Comparison of ENCODE assay signal across 33 cellular contexts in the genomic region with DNA sequence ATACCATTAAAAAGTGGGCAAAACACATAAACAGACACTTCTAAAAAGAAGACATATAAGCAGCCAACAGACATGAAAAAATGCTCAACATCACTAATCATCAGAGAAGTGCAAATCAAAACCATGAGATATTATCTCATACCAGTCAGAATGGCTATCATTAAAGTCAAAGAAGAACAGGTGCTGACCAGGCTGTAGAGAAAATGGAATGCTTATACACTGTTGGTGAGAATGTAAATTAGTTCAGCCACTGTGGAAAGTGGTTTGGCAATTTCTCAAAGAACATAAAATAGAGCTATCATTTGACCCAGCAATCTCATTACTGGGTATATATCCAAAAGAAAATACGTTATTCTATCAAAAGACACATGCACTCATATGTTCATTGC. TPM values are rescaled to one million over a fixed set of nuclear protein-coding genes. Genes with fewer than 3 reads are reported as not detected.
"Had no signal": no experiment of that assay in that cellular context is flagged by ENCODE, and none has a peak within 500 bp of the region (broad histone marks: within the 10 kb centered on the region; RNA-seq: fewer than 3 reads in every experiment).

No MANE protein-coding gene starts in this region.

- H3K9ac ChIP-seq: neural progenitor cell, parathyroid adenoma had no signal

- DNase-seq: natural killer cell; occipital lobe; ovary; posterior cingulate gyrus; psoas muscle; right cardiac atrium; right lobe of liver; sigmoid colon; spleen; stimulated activated CD4-positive, alpha-beta T cell treated with anti-CD3 and anti-CD28 coated beads, Interleukin-12 subunit alpha, Interleukin-12 subunit beta, amount 100 ng/mL, for 4 hours; stimulated activated CD4-positive, alpha-beta T cell treated with anti-CD3 and anti-CD28 coated beads, Interleukin-1b, Interleukin-23, amount 100 ng/mL, for 48 hours; stimulated activated CD4-positive, alpha-beta T cell treated with anti-CD3 and anti-CD28 coated beads, Interleukin-4, amount 100 ng/mL, for 1 hour; stimulated activated CD4-positive, alpha-beta T cell treated with anti-CD3 and anti-CD28 coated beads, Interleukin-4, amount 100 ng/mL, for 4 hours; stimulated activated CD8-positive, alpha-beta memory T cell treated with anti-CD3 and anti-CD28 coated beads, Interleukin-4, amount 100 ng/mL, for 48 hours; stimulated activated naive CD4-positive, alpha-beta T cell; stimulated activated naive CD8-positive, alpha-beta T cell treated with anti-CD3 and anti-CD28 coated beads, Interleukin-15, amount 100 ng/mL, for 72 hours; stimulated activated naive CD8-positive, alpha-beta T cell treated with anti-CD3 and anti-CD28 coated beads, Interleukin-15, Interleukin-2, amounts not matched to agents 100 U/mL and 50 U/mL, for 24 hours; substantia nigra; testis; tibial artery; transverse colon; upper lobe of right lung; uterus had no signal

- H3K4me3 ChIP-seq: neural progenitor cell, ovary, psoas muscle, right lobe of liver, sigmoid colon, skin epidermis, smooth muscle cell, spleen, suprapubic skin, testis, tibial artery, transverse colon, upper lobe of right lung, uterus had no signal

- H3K9me3 ChIP-seq: ovary, psoas muscle, right lobe of liver, sigmoid colon, spleen, suprapubic skin, testis, tibial artery, transverse colon, upper lobe of right lung, uterus had no signal

- ATAC-seq: natural killer cell; psoas muscle; right cardiac atrium; right lobe of liver; stimulated activated memory B cell treated with anti-CD40 and anti-IgM and Interleukin-4, amounts not matched to agents 10 μg/mL and 1 μg/mL and 100 μg/mL, for 72 hours; stimulated activated naive CD8-positive, alpha-beta T cell treated with anti-CD3 and anti-CD28 coated beads, Interleukin-15, amount 100 ng/mL, for 72 hours; stimulated activated naive CD8-positive, alpha-beta T cell treated with anti-CD3 and anti-CD28 coated beads, Interleukin-15, Interleukin-2, amounts not matched to agents 100 U/mL and 50 U/mL, for 24 hours; upper lobe of right lung had no signal

- H2AFZ ChIP-seq: neural progenitor cell, parathyroid adenoma had no signal

- H3K27ac ChIP-seq: neural progenitor cell, ovary, parathyroid adenoma, psoas muscle, right lobe of liver, sigmoid colon, skin epidermis, spleen, suprapubic skin, testis, tibial artery, transverse colon, upper lobe of right lung, uterus had no signal

- H3K79me2 ChIP-seq: parathyroid adenoma had no signal

- H3K36me3 ChIP-seq: neural progenitor cell, ovary, right lobe of liver, sigmoid colon, spleen, suprapubic skin, tibial artery, transverse colon, upper lobe of right lung, uterus had no signal

- H3K4me2 ChIP-seq: neural progenitor cell, smooth muscle cell had no signal

- H3K27me3 ChIP-seq: neural progenitor cell, ovary, right lobe of liver, testis, uterus had no signal

- H3K4me1 ChIP-seq: neural progenitor cell, parathyroid adenoma, psoas muscle, right lobe of liver, sigmoid colon, spleen, suprapubic skin, testis, tibial artery, transverse colon, upper lobe of right lung, uterus had no signal

RNA-seq across cellular contexts. Expression of a gene that starts 13.5 kb away (rescaled TPM):
- total RNA-seq: natural killer cell, occipital lobe, osteoblast, ovary, progenitor cell of endocrine pancreas, psoas muscle, right cardiac atrium, right lobe of liver, sigmoid colon, smooth muscle cell, spleen, suprapubic skin, transverse colon, upper lobe of right lung, uterus had no signal
- polyA plus RNA-seq: neural cell, psoas muscle, right cardiac atrium, sigmoid colon, smooth muscle cell, spleen, urinary bladder had no signal
